In genomic region chrX:71509289-71509688, GRCh38 we compare ENCODE assay signal across 35 cellular contexts.
"Had no signal": no experiment of that assay in that cellular context is flagged by ENCODE, and none has a peak within 500 bp of the region (broad histone marks: within the 10 kb centered on the region; RNA-seq: fewer than 3 reads in every experiment).

No MANE protein-coding gene starts in this region.

- H3K4me1 ChIP-seq: adrenal gland, body of pancreas, breast epithelium had no signal

- DNase-seq: activated B cell treated with CpG ODN at 0.5 μM for 24 hours; activated CD4-positive, alpha-beta memory T cell treated with anti-CD3 and anti-CD28 coated beads for 36 hours; activated CD4-positive, alpha-beta T cell treated with anti-CD3 and anti-CD28 coated beads for 4 hours; activated CD4-positive, alpha-beta T cell treated with anti-CD3 and anti-CD28 coated beads, Interleukin-2, amount 10 ng/mL, durations not matched to agents 24 days and 14 days; activated CD4-positive, alpha-beta T cell treated with anti-CD3 and anti-CD28 coated beads, Interleukin-2, amount 50 U/mL, for 1 hour; activated CD4-positive, alpha-beta T cell treated with anti-CD3 and anti-CD28 coated beads, Interleukin-2, amount 50 U/mL, for 4 hours; activated CD4-positive, CD25-positive, alpha-beta regulatory T cell treated with anti-CD3 and anti-CD28 coated beads, Interleukin-2, amount 50 U/mL, for 72 hours; activated CD8-positive, alpha-beta memory T cell treated with anti-CD3 and anti-CD28 coated beads, Interleukin-2, amount 50 U/mL, for 4 hours; activated CD8-positive, alpha-beta T cell treated with anti-CD3 and anti-CD28 coated beads for 36 hours; activated effector memory CD4-positive, alpha-beta T cell treated with anti-CD3 and anti-CD28 coated beads, Interleukin-2, amount 50 U/mL, for 16 hours; activated gamma-delta T cell treated with Interleukin-2 at 50 U/mL for 16 hours; activated naive CD4-positive, alpha-beta T cell; activated naive CD4-positive, alpha-beta T cell treated with anti-CD3 and anti-CD28 coated beads for 36 hours; activated naive CD4-positive, alpha-beta T cell treated with anti-CD3 and anti-CD28 coated beads, Interleukin-2, amount 50 U/mL, for 16 hours; activated naive CD8-positive, alpha-beta T cell treated with anti-CD3 and anti-CD28 coated beads, Interleukin-2, amount 10 ng/mL, durations not matched to agents 7 days and 5 days; activated T-cell treated with anti-CD3 and anti-CD28 coated beads for 4 hours; activated T-cell treated with anti-CD3 and anti-CD28 coated beads, Interleukin-2, amount 50 U/mL, for 1 hour; activated T-cell treated with anti-CD3 and anti-CD28 coated beads, Interleukin-2, amount 50 U/mL, for 4 hours; activated T-cell treated with anti-CD3 and anti-CD28 coated beads, Interleukin-2, amount 50 U/mL, for 72 hours; adrenal gland; amniotic stem cell; anterior cingulate cortex; body of pancreas; brain microvascular endothelial cell; central memory CD4-positive, alpha-beta T cell; cerebellar nuclear complex; T-helper 1 cell; T-helper 2 cell; T-helper 9 cell had no signal

- H3K36me3 ChIP-seq: adrenal gland, brain microvascular endothelial cell, breast epithelium had no signal

- H3K9me3 ChIP-seq: adrenal gland, body of pancreas, breast epithelium had no signal

- FAIRE-seq: astrocyte, TTC549 had no signal

- H3K4me3 ChIP-seq: adrenal gland, body of pancreas, breast epithelium had no signal

- ATAC-seq: activated CD8-positive, alpha-beta T cell treated with anti-CD3 and anti-CD28 coated beads for 36 hours; activated naive CD4-positive, alpha-beta T cell treated with anti-CD3 and anti-CD28 coated beads, Interleukin-2, amount 50 U/mL, for 72 hours; activated T-cell treated with anti-CD3 and anti-CD28 coated beads, Interleukin-2, amount 50 U/mL, for 4 hours; activated T-cell treated with anti-CD3 and anti-CD28 coated beads, Interleukin-2, amount 50 U/mL, for 72 hours; activated T-helper 17 cell treated with anti-CD3 and anti-CD28 coated beads, Interleukin-2, amount 50 U/mL, for 72 hours; body of pancreas had no signal

- H3K27me3 ChIP-seq: adrenal gland, body of pancreas, brain microvascular endothelial cell had no signal

- H3K27ac ChIP-seq: adrenal gland, body of pancreas, brain microvascular endothelial cell, breast epithelium, VCaP had no signal
